11 cellular contexts compared by ENCODE assay signal in genomic region chr4:121138014-121138413, GRCh38. TPM values are rescaled to one million over a fixed set of nuclear protein-coding genes. Genes with fewer than 3 reads are reported as not detected.
DNase-seq lines count a peak whose midpoint lies in the region; ATAC-seq and TF ChIP-seq lines count a peak whose summit lies in the region.
"Had no signal": no experiment of that assay in that cellular context is flagged by ENCODE, and none has a peak within 500 bp of the region (broad histone marks: within the 10 kb centered on the region; RNA-seq: fewer than 3 reads in every experiment).

No MANE protein-coding gene starts in this region.

- H3K9me3 ChIP-seq in Peyer's patch (no peaks in the 10 kb centered on the region), tibial nerve (no peaks in the 10 kb centered on the region)

- WGBS in tibial nerve, 2 donors, result 53 to 71% methylated on average over 2 of the region's 2 CpGs

- peaks cover 28% of the 10 kb centered on the region for H3K36me3 Mint-ChIP-seq in activated naive CD8-positive, alpha-beta T cell treated with anti-CD3 and anti-CD28 coated beads for 36 hours

- DNase-seq in activated effector memory CD4-positive, alpha-beta T cell treated with anti-CD3 and anti-CD28 coated beads, Interleukin-2, amount 50 U/mL, for 16 hours, result peak; percentile 68
- no peak for DNase-seq in activated effector memory CD4-positive, alpha-beta T cell treated with Interleukin-2 at 50 U/mL for 16 hours
- DNase-seq in activated naive CD8-positive, alpha-beta T cell treated with anti-CD3 and anti-CD28 coated beads for 36 hours, result peak; percentile 63
- peak; percentile 65 for DNase-seq in stimulated activated naive CD8-positive, alpha-beta T cell treated with anti-CD3 and anti-CD28 coated beads, Interleukin-15, Interleukin-2, amounts not matched to agents 100 U/mL and 50 U/mL, for 24 hours
- DNase-seq in Peyer's patch (no peak), NCI-H82 (lab: John Stamatoyannopoulos, UW) (no peak), tibial nerve (ENCODE audit: low spot score in 2 of 2) (no peak)
- DNase-seq: NCI-H2081 had no signal

- no peak for TF ChIP-seq EP300 in tibial nerve (IDR thresholded peaks at IDR 0.05)

- peak; percentile 43 for ATAC-seq in HG03469 (IDR thresholded peaks at IDR 0.05; ENCODE audit: unreplicated experiment)
- peak; percentile 82 for ATAC-seq in stimulated activated naive CD8-positive, alpha-beta T cell treated with anti-CD3 and anti-CD28 coated beads, Interleukin-15, Interleukin-2, amounts not matched to agents 100 U/mL and 50 U/mL, for 24 hours
- ATAC-seq: Right ventricle myocardium inferior had no signal

- H3K4me3 ChIP-seq in Peyer's patch (no peak overlapping the region), tibial nerve (no peak overlapping the region)

- H3K27ac Mint-ChIP-seq in activated naive CD8-positive, alpha-beta T cell treated with anti-CD3 and anti-CD28 coated beads for 36 hours, result peak overlapping the region; percentile 86
- H3K27ac Mint-ChIP-seq: nephron had no signal

- no peaks in the 10 kb centered on the region for H3K36me3 ChIP-seq in Peyer's patch
- no peaks in the 10 kb centered on the region for H3K36me3 ChIP-seq in tibial nerve

- TF ChIP-seq POLR2A in Peyer's patch (IDR thresholded peaks at IDR 0.05) (no peak), tibial nerve (IDR thresholded peaks at IDR 0.05) (no peak)

- peaks cover 4% of the 10 kb centered on the region for H3K9me3 Mint-ChIP-seq in activated naive CD8-positive, alpha-beta T cell treated with anti-CD3 and anti-CD28 coated beads for 36 hours
- H3K9me3 Mint-ChIP-seq: nephron had no signal

- TF ChIP-seq CTCF in Peyer's patch (IDR thresholded peaks at IDR 0.05), result no peak
- no peak for TF ChIP-seq CTCF in tibial nerve (IDR thresholded peaks at IDR 0.05)

- H3K27me3 ChIP-seq in Peyer's patch (no peaks in the 10 kb centered on the region), tibial nerve (no peaks in the 10 kb centered on the region)

- H3K4me1 ChIP-seq in Peyer's patch, result no peaks in the 10 kb centered on the region
- H3K4me1 ChIP-seq in tibial nerve, result no peaks in the 10 kb centered on the region

- no peak overlapping the region for H3K27ac ChIP-seq in Peyer's patch
- no peak overlapping the region for H3K27ac ChIP-seq in tibial nerve

- H3K27me3 Mint-ChIP-seq in activated naive CD8-positive, alpha-beta T cell treated with anti-CD3 and anti-CD28 coated beads for 36 hours, result no peaks in the 10 kb centered on the region

- H3K4me1 Mint-ChIP-seq in activated naive CD8-positive, alpha-beta T cell treated with anti-CD3 and anti-CD28 coated beads for 36 hours, result peaks cover 68% of the 10 kb centered on the region

- H3K4me3 Mint-ChIP-seq in activated naive CD8-positive, alpha-beta T cell treated with anti-CD3 and anti-CD28 coated beads for 36 hours, result peak overlapping the region; percentile 49
- H3K4me3 Mint-ChIP-seq: nephron had no signal

RNA-seq across cellular contexts. Expression of gene TNIP3, which starts 26.1 kb away (rescaled TPM):
- 1 to 10 TPM; 3.3 TPM for total RNA-seq in activated naive CD8-positive, alpha-beta T cell treated with anti-CD3 and anti-CD28 coated beads for 36 hours
- under 1 TPM in 1 of 4 donors, not detected in 3; 0.88 TPM for total RNA-seq in Peyer's patch
- under 1 TPM in 1 of 4 donors, not detected in 3; 0.44 TPM for total RNA-seq in tibial nerve
- total RNA-seq: Right ventricle myocardium inferior had no signal

Comparison
In these comparisons a context has a peak if more than half of its experiments do, and no peak if none do; other contexts are left out.
1. DNase-seq: peak in activated effector memory CD4-positive, alpha-beta T cell treated with anti-CD3 and anti-CD28 coated beads, Interleukin-2, amount 50 U/mL, for 16 hours (single experiment), activated naive CD8-positive, alpha-beta T cell treated with anti-CD3 and anti-CD28 coated beads for 36 hours (single experiment) and stimulated activated naive CD8-positive, alpha-beta T cell treated with anti-CD3 and anti-CD28 coated beads, Interleukin-15, Interleukin-2, amounts not matched to agents 100 U/mL and 50 U/mL, for 24 hours (single experiment); none in activated effector memory CD4-positive, alpha-beta T cell treated with Interleukin-2 at 50 U/mL for 16 hours (single experiment), Peyer's patch (0 of 3), NCI-H82 (single experiment) and tibial nerve (0 of 2).